29 cellular contexts compared by ENCODE assay signal in the genomic region with DNA sequence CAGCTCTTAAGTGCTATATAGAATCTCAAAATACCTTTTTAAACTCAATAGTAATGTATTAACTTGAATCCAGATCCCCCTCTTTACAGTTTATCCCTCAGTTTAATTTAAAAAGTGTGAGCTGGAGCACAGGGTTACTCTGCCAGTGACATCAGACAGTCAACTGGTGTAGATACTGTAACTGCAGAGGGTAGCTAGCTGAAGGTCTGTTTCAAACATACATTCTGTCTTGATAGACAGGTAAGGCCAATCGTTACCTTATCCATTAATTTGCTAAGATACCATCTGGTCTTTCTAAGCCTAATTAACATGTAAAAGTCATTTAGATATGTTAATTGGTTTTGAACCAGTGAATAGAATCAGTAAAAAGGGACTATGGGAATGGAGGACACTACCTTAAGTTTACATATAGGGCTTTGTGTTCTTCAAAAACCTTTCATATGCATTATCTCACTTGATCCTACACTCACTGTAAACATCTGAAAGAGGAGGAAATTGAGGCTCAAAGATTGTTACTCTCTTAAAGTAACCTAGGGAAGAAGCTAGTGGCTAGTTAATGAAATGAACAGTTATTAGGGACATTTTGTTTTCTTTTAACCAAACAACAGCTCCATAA.
"Had no signal": no experiment of that assay in that cellular context is flagged by ENCODE, and none has a peak within 500 bp of the region (broad histone marks: within the 10 kb centered on the region; RNA-seq: fewer than 3 reads in every experiment).

No MANE protein-coding gene starts in this region.

- H3K9me3 ChIP-seq: ascending aorta, breast epithelium, colonic mucosa had no signal

- H3K27ac ChIP-seq: ascending aorta, breast epithelium, cardiac muscle cell, colonic mucosa, WERI-Rb-1 had no signal

- H3K4me1 ChIP-seq: ascending aorta, breast epithelium, colonic mucosa had no signal

- ATAC-seq: activated CD4-positive, alpha-beta T cell treated with anti-CD3 and anti-CD28 coated beads for 36 hours; activated CD8-positive, alpha-beta memory T cell treated with anti-CD3 and anti-CD28 coated beads, Interleukin-2, amount 10 ng/mL, durations not matched to agents 7 days and 5 days; activated CD8-positive, alpha-beta T cell treated with anti-CD3 and anti-CD28 coated beads, Interleukin-2, amount 10 ng/mL, durations not matched to agents 7 days and 5 days; activated naive CD4-positive, alpha-beta T cell treated with anti-CD3 and anti-CD28 coated beads, Interleukin-2, amount 50 U/mL, for 72 hours; esophagus mucosa had no signal

- H3K27me3 ChIP-seq: ascending aorta, breast epithelium, cardiac muscle cell, colonic mucosa had no signal

- FAIRE-seq: frontal cortex had no signal

- H3K4me3 ChIP-seq: ascending aorta, breast epithelium, cardiac muscle cell, colonic mucosa had no signal

- H3K36me3 ChIP-seq: cardiac muscle cell, WERI-Rb-1 had no signal

- DNase-seq: activated CD4-positive, alpha-beta memory T cell treated with anti-CD3 and anti-CD28 coated beads for 36 hours; activated CD4-positive, alpha-beta T cell treated with anti-CD3 and anti-CD28 coated beads for 36 hours; activated CD4-positive, alpha-beta T cell treated with anti-CD3 and anti-CD28 coated beads, Interleukin-2, amount 10 ng/mL, durations not matched to agents 24 days and 14 days; activated CD4-positive, CD25-positive, alpha-beta regulatory T cell; activated CD4-positive, CD25-positive, alpha-beta regulatory T cell treated with anti-CD3 and anti-CD28 coated beads, Interleukin-2, amount 50 U/mL, for 72 hours; activated CD8-positive, alpha-beta memory T cell treated with anti-CD3 and anti-CD28 coated beads, Interleukin-2, amount 10 ng/mL, durations not matched to agents 7 days and 5 days; activated CD8-positive, alpha-beta memory T cell treated with anti-CD3 and anti-CD28 coated beads, Interleukin-2, amount 50 U/mL, for 4 hours; activated CD8-positive, alpha-beta T cell treated with anti-CD3 and anti-CD28 coated beads, Interleukin-2, amount 10 ng/mL, durations not matched to agents 7 days and 5 days; activated effector memory CD4-positive, alpha-beta T cell treated with anti-CD3 and anti-CD28 coated beads, Interleukin-2, amount 50 U/mL, for 16 hours; activated naive CD4-positive, alpha-beta T cell treated with anti-CD3 and anti-CD28 coated beads, Interleukin-2, amount 10 ng/mL, durations not matched to agents 7 days and 5 days; activated naive CD8-positive, alpha-beta T cell treated with anti-CD3 and anti-CD28 coated beads, Interleukin-2, amount 10 ng/mL, durations not matched to agents 7 days and 5 days; activated T-cell treated with anti-CD3 and anti-CD28 coated beads, Interleukin-2, amount 50 U/mL, for 1 hour; activated T-cell treated with anti-CD3 and anti-CD28 coated beads, Interleukin-2, amount 50 U/mL, for 48 hours; central memory CD4-positive, alpha-beta T cell; cerebellar nuclear complex; colonic mucosa; effector memory CD4-positive, alpha-beta T cell; endodermal cell; foreskin fibroblast; head of caudate nucleus; hippocampal formation; T1000; WERI-Rb-1 had no signal
